In the genomic region with DNA sequence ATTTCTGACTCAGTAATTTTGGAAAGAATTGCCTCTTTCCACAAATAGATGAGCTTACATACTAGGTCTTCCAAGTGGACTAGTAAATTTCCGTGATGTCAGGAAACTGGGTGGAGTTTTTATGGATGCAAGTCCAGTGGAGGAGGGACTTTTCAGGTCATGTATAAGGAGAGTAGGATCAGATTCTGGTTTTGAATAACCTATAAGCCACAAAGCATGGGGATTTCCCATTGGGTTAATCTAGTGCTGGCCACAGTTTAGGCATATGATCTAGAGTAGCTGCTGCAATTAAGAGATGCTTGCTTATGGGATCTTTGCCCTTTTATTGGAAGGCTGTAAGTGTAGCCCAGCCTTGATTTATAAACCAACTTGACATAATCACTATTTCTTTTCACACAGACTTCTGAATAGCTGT, we compare ENCODE assay signal across 9 cellular contexts. TPM values are rescaled to one million over a fixed set of nuclear protein-coding genes. Genes with fewer than 3 reads are reported as not detected.
A peak's percentile ranks its signal among the peaks of the same experiment; 100 is the strongest.
DNase-seq lines count a peak whose midpoint lies in the region; ATAC-seq and TF ChIP-seq lines count a peak whose summit lies in the region.
"Had no signal": no experiment of that assay in that cellular context is flagged by ENCODE, and none has a peak within 500 bp of the region (broad histone marks: within the 10 kb centered on the region; RNA-seq: fewer than 3 reads in every experiment).

No MANE protein-coding gene starts in this region.

- H3K79me2 ChIP-seq in OCI-LY7 (ENCODE audit: insufficient read depth, low read depth, low read length), result no peaks in the 10 kb centered on the region

- no TSS peak for BruUV-seq in OCI-LY7 (replicated peaks; lab: Mats Ljungman, UMichigan)

- peak overlapping the region; percentile 48 for H3K27ac ChIP-seq in brain microvascular endothelial cell
- H3K27ac ChIP-seq in OCI-LY7 (ENCODE audit: low read depth, low read length, poor library complexity, severe bottlenecking), result no peak overlapping the region
- H3K27ac ChIP-seq: SK-N-MC had no signal

- no peak overlapping the region for H3K4me2 ChIP-seq in OCI-LY7 (ENCODE audit: low read length)

- no peaks in the 10 kb centered on the region for H4K20me1 ChIP-seq in OCI-LY7 (ENCODE audit: insufficient read depth, low read length)

- ATAC-seq in GM21381 (IDR thresholded peaks at IDR 0.05; ENCODE audit: unreplicated experiment) (peak; percentile 88), HG03558 (IDR thresholded peaks at IDR 0.05; ENCODE audit: extremely low read depth, unreplicated experiment) (peak; percentile 83)

- POLR2A ChIA-PET in OCI-LY7 (lab: Charles Lee), result interaction anchor here (0.7 to 2.3 kb wide), 4 partner anchors 12 to 29 kb away, joined by 3 to 10 read pairs (median 4); no protein-coding TSS in a partner anchor

- no peak overlapping the region for H2AFZ ChIP-seq in OCI-LY7 (ENCODE audit: low read length)

- H3K9me2 ChIP-seq in OCI-LY7 (ENCODE audit: insufficient read depth, low read length), result no peaks in the 10 kb centered on the region

- CTCF ChIA-PET in OCI-LY7 (lab: Charles Lee; ENCODE audit: unreplicated experiment), result no interaction called here

- H3K36me3 ChIP-seq in brain microvascular endothelial cell (replicated peaks) (no peaks in the 10 kb centered on the region), OCI-LY7 (ENCODE audit: insufficient read depth, low read length) (no peaks in the 10 kb centered on the region)

- H3K4me3 ChIP-seq in GM12865 (ENCODE audit: low read depth, low read length) (no peak overlapping the region), brain microvascular endothelial cell (ENCODE audit: low read depth, low read length) (no peak overlapping the region), OCI-LY7 (ENCODE audit: low read depth, low read length, poor library complexity, severe bottlenecking) (no peak overlapping the region)
- H3K4me3 ChIP-seq: SK-N-MC had no signal

- H3K27me3 ChIP-seq in brain microvascular endothelial cell (replicated peaks), result no peaks in the 10 kb centered on the region

- TF ChIP-seq CTCF in GM12865 (IDR thresholded peaks at IDR 0.05; ENCODE audit: insufficient read depth, low read depth, low read length, missing control alignments) (no peak), brain microvascular endothelial cell (IDR thresholded peaks at IDR 0.05; ENCODE audit: low read depth, low read length, missing control alignments) (no peak), OCI-LY7 (conservative IDR thresholded peaks at IDR 0.05; ENCODE audit: low read length) (no peak)

- in situ Hi-C loops in brain microvascular endothelial cell (cut with HindIII; ENCODE audit: low pct_ligation_motif_present, low sequenced_read_pairs), result no loop called here

- intact Hi-C loops in OCI-LY7 (cut with micrococcal nuclease; ENCODE audit: unreplicated experiment), result no loop called here

- DNase-seq in GM12865 (ENCODE audit: low read depth) (peak; percentile 73), brain microvascular endothelial cell (peak; percentile 85), mucosa of gallbladder (ENCODE audit: low spot score) (peak; percentile 42), OCI-LY7 (ENCODE audit: low spot score) (no peak), AML-193 (lab: John Stamatoyannopoulos, UW) (no peak), GF-D8 (lab: John Stamatoyannopoulos, UW) (no peak)

- no peaks in the 10 kb centered on the region for H3K9me3 ChIP-seq in OCI-LY7 (ENCODE audit: low read length)

- H3K4me1 ChIP-seq in OCI-LY7 (ENCODE audit: insufficient read depth, low read length, poor library complexity, severe bottlenecking), result no peaks in the 10 kb centered on the region

RNA-seq across cellular contexts. Expression of gene STK38L, which starts 33.8 kb away (rescaled TPM):
- total RNA-seq in mucosa of gallbladder (86.7 TPM), OCI-LY7 (2022) (29.9 and 31.9 TPM in 2 replicates)
- total RNA-seq in OCI-LY7 (2014; rRNA removed; shearing (Covaris generic)), result 15.2 and 18.9 TPM in 2 replicates

RNA-seq across cellular contexts. Expression of gene BMAL2, which starts 54.8 kb away (rescaled TPM):
- total RNA-seq in mucosa of gallbladder, result 8.2 TPM
- 0.05 and 0.06 TPM in 2 replicates for total RNA-seq in OCI-LY7 (2014; rRNA removed; shearing (Covaris generic))
- not detected in 2 replicates for total RNA-seq in OCI-LY7 (2022)

Comparison
In these comparisons a context has a peak if more than half of its experiments do, and no peak if none do; other contexts are left out.
1. DNase-seq: peak in GM12865 (single experiment), brain microvascular endothelial cell (single experiment) and mucosa of gallbladder (single experiment); none in OCI-LY7 (single experiment), AML-193 (0 of 2) and GF-D8 (single experiment).